In the genomic region with DNA sequence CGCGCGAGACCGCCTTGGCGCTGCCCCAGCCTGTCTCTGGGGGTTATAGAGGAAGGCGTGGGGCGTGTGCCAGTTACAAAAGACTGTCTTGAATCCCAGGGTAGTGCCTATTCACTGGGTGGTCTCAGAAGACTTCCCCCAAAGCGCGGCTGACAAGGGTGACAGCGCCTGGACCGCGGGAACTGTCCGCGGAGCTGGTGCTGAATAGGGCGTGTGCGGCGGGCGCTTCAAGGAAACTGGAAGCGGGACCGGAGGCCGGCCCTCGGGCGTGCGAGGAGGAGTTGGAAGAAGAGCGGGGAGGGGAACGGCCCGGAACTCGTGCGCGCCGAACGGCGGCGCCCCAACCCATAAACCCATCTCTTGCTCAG, we compare ENCODE assay signal across 1 cellular context.
TF ChIP-seq lines count a peak whose summit lies in the region.

No MANE protein-coding gene starts in this region.

TF ChIP-seq in HepG2, 621 proteins besides CTCF, POLR2A, EP300 and RAD21 (continued from another document and continues in another):
- TF ChIP-seq, protein P1, sequence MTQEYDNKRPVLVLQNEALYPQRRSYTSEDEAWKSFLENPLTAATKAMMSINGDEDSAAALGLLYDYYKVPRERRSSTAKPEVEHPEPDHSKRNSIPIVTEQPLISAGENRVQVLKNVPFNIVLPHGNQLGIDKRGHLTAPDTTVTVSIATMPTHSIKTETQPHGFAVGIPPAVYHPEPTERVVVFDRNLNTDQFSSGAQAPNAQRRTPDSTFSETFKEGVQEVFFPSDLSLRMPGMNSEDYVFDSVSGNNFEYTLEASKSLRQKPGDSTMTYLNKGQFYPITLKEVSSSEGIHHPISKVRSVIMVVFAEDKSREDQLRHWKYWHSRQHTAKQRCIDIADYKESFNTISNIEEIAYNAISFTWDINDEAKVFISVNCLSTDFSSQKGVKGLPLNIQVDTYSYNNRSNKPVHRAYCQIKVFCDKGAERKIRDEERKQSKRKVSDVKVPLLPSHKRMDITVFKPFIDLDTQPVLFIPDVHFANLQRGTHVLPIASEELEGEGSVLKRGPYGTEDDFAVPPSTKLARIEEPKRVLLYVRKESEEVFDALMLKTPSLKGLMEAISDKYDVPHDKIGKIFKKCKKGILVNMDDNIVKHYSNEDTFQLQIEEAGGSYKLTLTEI (CRISPR knock-in tag; conservative IDR thresholded peaks at IDR 0.05) = no peak
- TF ChIP-seq RFX3 (CRISPR knock-in tag; IDR thresholded peaks at IDR 0.05) (no peak), SMAD9 (CRISPR knock-in tag; IDR thresholded peaks at IDR 0.05) (no peak), ZFP36 (IDR thresholded peaks at IDR 0.05; ENCODE audit: borderline replicate concordance, low read depth, low read length, partially characterized antibody) (no peak), TGIF2 (CRISPR knock-in tag; IDR thresholded peaks at IDR 0.05) (peak; percentile 97), JUN (CRISPR knock-in tag; IDR thresholded peaks at IDR 0.05) (no peak), TMF1 (CRISPR knock-in tag; IDR thresholded peaks at IDR 0.05; ENCODE audit: low read depth) (0 out of 2 replicates have a peak, but pooled peaks have one; percentile 55), ZNF329 (CRISPR knock-in tag; IDR thresholded peaks at IDR 0.05; ENCODE audit: low read depth) (no peak), HNF4A (CRISPR knock-in tag; IDR thresholded peaks at IDR 0.05) (0 out of 2 replicates have a peak, but pooled peaks have one; percentile 13), SMARCC2 (IDR thresholded peaks at IDR 0.05) (no peak), ZNF17 (CRISPR knock-in tag; IDR thresholded peaks at IDR 0.05) (no peak), STAT5B (CRISPR knock-in tag; IDR thresholded peaks at IDR 0.05) (0 out of 2 replicates have a peak, but pooled peaks have one; percentile 57), ZNF207 (IDR thresholded peaks at IDR 0.05; ENCODE audit: borderline replicate concordance) (no peak), MXI1 (IDR thresholded peaks at IDR 0.05; ENCODE audit: borderline replicate concordance, low read depth, low read length) (peak; percentile 68; the same call in 1 of the 3 replicates), ZNF367 (CRISPR knock-in tag; IDR thresholded peaks at IDR 0.05; ENCODE audit: borderline replicate concordance) (peak; percentile 64; the same call in 1 of the 2 replicates), HMG20B (CRISPR knock-in tag; conservative IDR thresholded peaks at IDR 0.05) (peak; percentile 69; the same call in 1 of the 2 replicates), ZNF567 (CRISPR knock-in tag; IDR thresholded peaks at IDR 0.05; ENCODE audit: borderline replicate concordance) (no peak), SOX13 (IDR thresholded peaks at IDR 0.05) (no peak), SOX13 (CRISPR knock-in tag; conservative IDR thresholded peaks at IDR 0.05 in 1 of 2, IDR thresholded peaks at IDR 0.05 in 1 of 2) (peak in 1 of 2 experiments; percentile 44; a peak in 2 of 4 replicates), ZNF143 (CRISPR knock-in tag; IDR thresholded peaks at IDR 0.05) (no peak), HOXA3 (CRISPR knock-in tag; IDR thresholded peaks at IDR 0.05) (peak; percentile 69), ATM (IDR thresholded peaks at IDR 0.05; ENCODE audit: borderline replicate concordance) (no peak), BCL6 (CRISPR knock-in tag; IDR thresholded peaks at IDR 0.05) (peak; percentile 51; the same call in 1 of the 2 replicates), HHEX (CRISPR knock-in tag; IDR thresholded peaks at IDR 0.05) (no peak), ZNF441 (CRISPR knock-in tag; IDR thresholded peaks at IDR 0.05; ENCODE audit: borderline replicate concordance) (peak; percentile 87), ZNF230 (CRISPR knock-in tag; IDR thresholded peaks at IDR 0.05) (no peak), ZNF282 (IDR thresholded peaks at IDR 0.05; ENCODE audit: partially characterized antibody) (no peak)
- TF ChIP-seq, protein P2, sequence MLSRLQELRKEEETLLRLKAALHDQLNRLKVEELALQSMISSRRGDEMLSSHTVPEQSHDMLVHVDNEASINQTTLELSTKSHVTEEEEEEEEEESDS (CRISPR knock-in tag; IDR thresholded peaks at IDR 0.05; ENCODE audit: borderline replicate concordance) = no peak
- TF ChIP-seq, protein P3, sequence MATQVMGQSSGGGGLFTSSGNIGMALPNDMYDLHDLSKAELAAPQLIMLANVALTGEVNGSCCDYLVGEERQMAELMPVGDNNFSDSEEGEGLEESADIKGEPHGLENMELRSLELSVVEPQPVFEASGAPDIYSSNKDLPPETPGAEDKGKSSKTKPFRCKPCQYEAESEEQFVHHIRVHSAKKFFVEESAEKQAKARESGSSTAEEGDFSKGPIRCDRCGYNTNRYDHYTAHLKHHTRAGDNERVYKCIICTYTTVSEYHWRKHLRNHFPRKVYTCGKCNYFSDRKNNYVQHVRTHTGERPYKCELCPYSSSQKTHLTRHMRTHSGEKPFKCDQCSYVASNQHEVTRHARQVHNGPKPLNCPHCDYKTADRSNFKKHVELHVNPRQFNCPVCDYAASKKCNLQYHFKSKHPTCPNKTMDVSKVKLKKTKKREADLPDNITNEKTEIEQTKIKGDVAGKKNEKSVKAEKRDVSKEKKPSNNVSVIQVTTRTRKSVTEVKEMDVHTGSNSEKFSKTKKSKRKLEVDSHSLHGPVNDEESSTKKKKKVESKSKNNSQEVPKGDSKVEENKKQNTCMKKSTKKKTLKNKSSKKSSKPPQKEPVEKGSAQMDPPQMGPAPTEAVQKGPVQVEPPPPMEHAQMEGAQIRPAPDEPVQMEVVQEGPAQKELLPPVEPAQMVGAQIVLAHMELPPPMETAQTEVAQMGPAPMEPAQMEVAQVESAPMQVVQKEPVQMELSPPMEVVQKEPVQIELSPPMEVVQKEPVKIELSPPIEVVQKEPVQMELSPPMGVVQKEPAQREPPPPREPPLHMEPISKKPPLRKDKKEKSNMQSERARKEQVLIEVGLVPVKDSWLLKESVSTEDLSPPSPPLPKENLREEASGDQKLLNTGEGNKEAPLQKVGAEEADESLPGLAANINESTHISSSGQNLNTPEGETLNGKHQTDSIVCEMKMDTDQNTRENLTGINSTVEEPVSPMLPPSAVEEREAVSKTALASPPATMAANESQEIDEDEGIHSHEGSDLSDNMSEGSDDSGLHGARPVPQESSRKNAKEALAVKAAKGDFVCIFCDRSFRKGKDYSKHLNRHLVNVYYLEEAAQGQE (IDR thresholded peaks at IDR 0.05; ENCODE audit: borderline replicate concordance in 1 of 2, low read depth in 1 of 2, low read length in 2 of 2) = peak; percentile 90 to 99
- TF ChIP-seq, protein P4, sequence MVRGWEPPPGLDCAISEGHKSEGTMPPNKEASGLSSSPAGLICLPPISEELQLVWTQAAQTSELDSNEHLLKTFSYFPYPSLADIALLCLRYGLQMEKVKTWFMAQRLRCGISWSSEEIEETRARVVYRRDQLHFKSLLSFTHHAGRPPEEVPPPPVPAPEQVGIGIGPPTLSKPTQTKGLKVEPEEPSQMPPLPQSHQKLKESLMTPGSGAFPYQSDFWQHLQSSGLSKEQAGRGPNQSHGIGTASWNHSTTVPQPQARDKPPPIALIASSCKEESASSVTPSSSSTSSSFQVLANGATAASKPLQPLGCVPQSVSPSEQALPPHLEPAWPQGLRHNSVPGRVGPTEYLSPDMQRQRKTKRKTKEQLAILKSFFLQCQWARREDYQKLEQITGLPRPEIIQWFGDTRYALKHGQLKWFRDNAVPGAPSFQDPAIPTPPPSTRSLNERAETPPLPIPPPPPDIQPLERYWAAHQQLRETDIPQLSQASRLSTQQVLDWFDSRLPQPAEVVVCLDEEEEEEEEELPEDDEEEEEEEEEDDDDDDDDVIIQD (CRISPR knock-in tag; IDR thresholded peaks at IDR 0.05; ENCODE audit: low read depth) = no peak
- TF ChIP-seq, protein P5, sequence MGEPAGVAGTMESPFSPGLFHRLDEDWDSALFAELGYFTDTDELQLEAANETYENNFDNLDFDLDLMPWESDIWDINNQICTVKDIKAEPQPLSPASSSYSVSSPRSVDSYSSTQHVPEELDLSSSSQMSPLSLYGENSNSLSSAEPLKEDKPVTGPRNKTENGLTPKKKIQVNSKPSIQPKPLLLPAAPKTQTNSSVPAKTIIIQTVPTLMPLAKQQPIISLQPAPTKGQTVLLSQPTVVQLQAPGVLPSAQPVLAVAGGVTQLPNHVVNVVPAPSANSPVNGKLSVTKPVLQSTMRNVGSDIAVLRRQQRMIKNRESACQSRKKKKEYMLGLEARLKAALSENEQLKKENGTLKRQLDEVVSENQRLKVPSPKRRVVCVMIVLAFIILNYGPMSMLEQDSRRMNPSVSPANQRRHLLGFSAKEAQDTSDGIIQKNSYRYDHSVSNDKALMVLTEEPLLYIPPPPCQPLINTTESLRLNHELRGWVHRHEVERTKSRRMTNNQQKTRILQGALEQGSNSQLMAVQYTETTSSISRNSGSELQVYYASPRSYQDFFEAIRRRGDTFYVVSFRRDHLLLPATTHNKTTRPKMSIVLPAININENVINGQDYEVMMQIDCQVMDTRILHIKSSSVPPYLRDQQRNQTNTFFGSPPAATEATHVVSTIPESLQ (CRISPR knock-in tag; conservative IDR thresholded peaks at IDR 0.05) = no peak
- TF ChIP-seq, protein P6, sequence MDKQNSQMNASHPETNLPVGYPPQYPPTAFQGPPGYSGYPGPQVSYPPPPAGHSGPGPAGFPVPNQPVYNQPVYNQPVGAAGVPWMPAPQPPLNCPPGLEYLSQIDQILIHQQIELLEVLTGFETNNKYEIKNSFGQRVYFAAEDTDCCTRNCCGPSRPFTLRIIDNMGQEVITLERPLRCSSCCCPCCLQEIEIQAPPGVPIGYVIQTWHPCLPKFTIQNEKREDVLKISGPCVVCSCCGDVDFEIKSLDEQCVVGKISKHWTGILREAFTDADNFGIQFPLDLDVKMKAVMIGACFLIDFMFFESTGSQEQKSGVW (CRISPR knock-in tag; IDR thresholded peaks at IDR 0.05; ENCODE audit: borderline replicate concordance) = no peak
- TF ChIP-seq, protein P7, sequence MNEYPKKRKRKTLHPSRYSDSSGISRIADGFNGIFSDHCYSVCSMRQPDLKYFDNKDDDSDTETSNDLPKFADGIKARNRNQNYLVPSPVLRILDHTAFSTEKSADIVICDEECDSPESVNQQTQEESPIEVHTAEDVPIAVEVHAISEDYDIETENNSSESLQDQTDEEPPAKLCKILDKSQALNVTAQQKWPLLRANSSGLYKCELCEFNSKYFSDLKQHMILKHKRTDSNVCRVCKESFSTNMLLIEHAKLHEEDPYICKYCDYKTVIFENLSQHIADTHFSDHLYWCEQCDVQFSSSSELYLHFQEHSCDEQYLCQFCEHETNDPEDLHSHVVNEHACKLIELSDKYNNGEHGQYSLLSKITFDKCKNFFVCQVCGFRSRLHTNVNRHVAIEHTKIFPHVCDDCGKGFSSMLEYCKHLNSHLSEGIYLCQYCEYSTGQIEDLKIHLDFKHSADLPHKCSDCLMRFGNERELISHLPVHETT (CRISPR knock-in tag; conservative IDR thresholded peaks at IDR 0.05) = 0 out of 2 replicates have a peak, but pooled peaks have one; percentile 28
- TF ChIP-seq, protein P8, sequence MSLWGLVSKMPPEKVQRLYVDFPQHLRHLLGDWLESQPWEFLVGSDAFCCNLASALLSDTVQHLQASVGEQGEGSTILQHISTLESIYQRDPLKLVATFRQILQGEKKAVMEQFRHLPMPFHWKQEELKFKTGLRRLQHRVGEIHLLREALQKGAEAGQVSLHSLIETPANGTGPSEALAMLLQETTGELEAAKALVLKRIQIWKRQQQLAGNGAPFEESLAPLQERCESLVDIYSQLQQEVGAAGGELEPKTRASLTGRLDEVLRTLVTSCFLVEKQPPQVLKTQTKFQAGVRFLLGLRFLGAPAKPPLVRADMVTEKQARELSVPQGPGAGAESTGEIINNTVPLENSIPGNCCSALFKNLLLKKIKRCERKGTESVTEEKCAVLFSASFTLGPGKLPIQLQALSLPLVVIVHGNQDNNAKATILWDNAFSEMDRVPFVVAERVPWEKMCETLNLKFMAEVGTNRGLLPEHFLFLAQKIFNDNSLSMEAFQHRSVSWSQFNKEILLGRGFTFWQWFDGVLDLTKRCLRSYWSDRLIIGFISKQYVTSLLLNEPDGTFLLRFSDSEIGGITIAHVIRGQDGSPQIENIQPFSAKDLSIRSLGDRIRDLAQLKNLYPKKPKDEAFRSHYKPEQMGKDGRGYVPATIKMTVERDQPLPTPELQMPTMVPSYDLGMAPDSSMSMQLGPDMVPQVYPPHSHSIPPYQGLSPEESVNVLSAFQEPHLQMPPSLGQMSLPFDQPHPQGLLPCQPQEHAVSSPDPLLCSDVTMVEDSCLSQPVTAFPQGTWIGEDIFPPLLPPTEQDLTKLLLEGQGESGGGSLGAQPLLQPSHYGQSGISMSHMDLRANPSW (CRISPR knock-in tag; IDR thresholded peaks at IDR 0.05; ENCODE audit: borderline replicate concordance) = no peak
- TF ChIP-seq, protein P9, sequence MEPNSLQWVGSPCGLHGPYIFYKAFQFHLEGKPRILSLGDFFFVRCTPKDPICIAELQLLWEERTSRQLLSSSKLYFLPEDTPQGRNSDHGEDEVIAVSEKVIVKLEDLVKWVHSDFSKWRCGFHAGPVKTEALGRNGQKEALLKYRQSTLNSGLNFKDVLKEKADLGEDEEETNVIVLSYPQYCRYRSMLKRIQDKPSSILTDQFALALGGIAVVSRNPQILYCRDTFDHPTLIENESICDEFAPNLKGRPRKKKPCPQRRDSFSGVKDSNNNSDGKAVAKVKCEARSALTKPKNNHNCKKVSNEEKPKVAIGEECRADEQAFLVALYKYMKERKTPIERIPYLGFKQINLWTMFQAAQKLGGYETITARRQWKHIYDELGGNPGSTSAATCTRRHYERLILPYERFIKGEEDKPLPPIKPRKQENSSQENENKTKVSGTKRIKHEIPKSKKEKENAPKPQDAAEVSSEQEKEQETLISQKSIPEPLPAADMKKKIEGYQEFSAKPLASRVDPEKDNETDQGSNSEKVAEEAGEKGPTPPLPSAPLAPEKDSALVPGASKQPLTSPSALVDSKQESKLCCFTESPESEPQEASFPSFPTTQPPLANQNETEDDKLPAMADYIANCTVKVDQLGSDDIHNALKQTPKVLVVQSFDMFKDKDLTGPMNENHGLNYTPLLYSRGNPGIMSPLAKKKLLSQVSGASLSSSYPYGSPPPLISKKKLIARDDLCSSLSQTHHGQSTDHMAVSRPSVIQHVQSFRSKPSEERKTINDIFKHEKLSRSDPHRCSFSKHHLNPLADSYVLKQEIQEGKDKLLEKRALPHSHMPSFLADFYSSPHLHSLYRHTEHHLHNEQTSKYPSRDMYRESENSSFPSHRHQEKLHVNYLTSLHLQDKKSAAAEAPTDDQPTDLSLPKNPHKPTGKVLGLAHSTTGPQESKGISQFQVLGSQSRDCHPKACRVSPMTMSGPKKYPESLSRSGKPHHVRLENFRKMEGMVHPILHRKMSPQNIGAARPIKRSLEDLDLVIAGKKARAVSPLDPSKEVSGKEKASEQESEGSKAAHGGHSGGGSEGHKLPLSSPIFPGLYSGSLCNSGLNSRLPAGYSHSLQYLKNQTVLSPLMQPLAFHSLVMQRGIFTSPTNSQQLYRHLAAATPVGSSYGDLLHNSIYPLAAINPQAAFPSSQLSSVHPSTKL (CRISPR knock-in tag; IDR thresholded peaks at IDR 0.05) = peak; percentile 52; the same call in 1 of the 2 replicates
